6 cellular contexts compared by ENCODE assay signal in genomic region chr6:32973934-32974333, GRCh38. TPM values are rescaled to one million over a fixed set of nuclear protein-coding genes. Genes with fewer than 3 reads are reported as not detected.
A peak's percentile ranks its signal among the peaks of the same experiment; 100 is the strongest.
DNase-seq lines count a peak whose midpoint lies in the region; ATAC-seq and TF ChIP-seq lines count a peak whose summit lies in the region.

No MANE protein-coding gene starts in this region.

- H3K79me1 ChIP-seq in trophoblast cell (ENCODE audit: low read length), result peaks cover 31% of the 10 kb centered on the region

- H3K18ac ChIP-seq in trophoblast cell (ENCODE audit: low read length), result no peak overlapping the region

- peak overlapping the region; percentile 66 to 97 for H3K9ac ChIP-seq in colonic mucosa (ENCODE audit: low read depth in 2 of 2, low read length in 2 of 2)
- H3K9ac ChIP-seq in trophoblast cell (ENCODE audit: low read length), result no peak overlapping the region

- peaks cover 62% of the 10 kb centered on the region for H3K4me1 ChIP-seq in CD4-positive, CD25-positive, alpha-beta regulatory T cell (ENCODE audit: control insufficient read depth, insufficient read depth, low read length, poor library complexity, severe bottlenecking)
- H3K4me1 ChIP-seq in colonic mucosa (peaks cover 22% of the 10 kb centered on the region), trophoblast cell (ENCODE audit: control insufficient read depth in 1 of 2, insufficient read depth in 2 of 2, low read length in 2 of 2) (peaks cover 0 to 8% of the 10 kb centered on the region in 2 experiments)

- H3K36me3 Mint-ChIP-seq in CD4-positive, CD25-positive, alpha-beta regulatory T cell, result peaks cover 60% of the 10 kb centered on the region

- peak overlapping the region; percentile 76 for H3K4me2 ChIP-seq in trophoblast cell (ENCODE audit: low read length)

- TF ChIP-seq CTCF in colonic mucosa (IDR thresholded peaks at IDR 0.05), result no peak

- whole genome bisulfite sequencing in trophoblast cell (ENCODE audit: extremely low coverage, insufficient coverage, insufficient read length), result no CpG with 5 or more reads among the region's 4 CpGs

- H2AFZ ChIP-seq in trophoblast cell (ENCODE audit: insufficient read depth, low read length, poor library complexity), result no peak overlapping the region

- H3K79me2 ChIP-seq in trophoblast cell (ENCODE audit: control insufficient read depth, insufficient read depth, low read length, poor library complexity), result peaks cover 47% of the 10 kb centered on the region

- no peak overlapping the region for H2BK120ac ChIP-seq in trophoblast cell (ENCODE audit: insufficient read depth, low read length, poor library complexity)

- H3K4me3 Mint-ChIP-seq in CD4-positive, CD25-positive, alpha-beta regulatory T cell, result peak overlapping the region; percentile 98 to 99 (median 99)

- no peak overlapping the region for H3K23ac ChIP-seq in trophoblast cell (ENCODE audit: low read length)

- peak; percentile 30 to 77 (median 58) for DNase-seq in CD4-positive, CD25-positive, alpha-beta regulatory T cell
- peak; percentile 61 for DNase-seq in NAMALWA (ENCODE audit: low spot score)
- peak; percentile 64 for DNase-seq in colonic mucosa
- peak in 1 of 2 donors; percentile 40 for DNase-seq in trophoblast cell
- no peak for DNase-seq in effector CD8-positive, alpha-beta T cell (lab: John Stamatoyannopoulos, UW)

- H3K14ac ChIP-seq in trophoblast cell (ENCODE audit: low read length), result no peak overlapping the region

- peak overlapping the region; percentile 94 for H3K4ac ChIP-seq in trophoblast cell (ENCODE audit: low read depth, low read length)

- peak overlapping the region; percentile 98 for H3K27ac ChIP-seq in CD4-positive, CD25-positive, alpha-beta regulatory T cell (ENCODE audit: insufficient read depth, low read length, poor library complexity, severe bottlenecking)
- H3K27ac ChIP-seq in colonic mucosa (peak overlapping the region; percentile 87), trophoblast cell (ENCODE audit: low read depth, low read length) (no peak overlapping the region)

- H2AK5ac ChIP-seq in trophoblast cell (ENCODE audit: low read length), result no peak overlapping the region

- peak overlapping the region; percentile 100 for H3K4me3 ChIP-seq in CD4-positive, CD25-positive, alpha-beta regulatory T cell (ENCODE audit: low read depth, low read length)
- peak overlapping the region; percentile 91 for H3K4me3 ChIP-seq in colonic mucosa
- peak overlapping the region; percentile 75 for H3K4me3 ChIP-seq in trophoblast cell (ENCODE audit: low read depth, low read length)

- H4K8ac ChIP-seq in trophoblast cell (ENCODE audit: low read depth, low read length), result no peak overlapping the region

- intact Hi-C loops in colonic mucosa (cut with DNase I), result no loop called here

- H4K91ac ChIP-seq in trophoblast cell (ENCODE audit: low read depth, low read length), result no peak overlapping the region

- no peaks in the 10 kb centered on the region for H3K9me3 Mint-ChIP-seq in CD4-positive, CD25-positive, alpha-beta regulatory T cell

- H3K27ac Mint-ChIP-seq in CD4-positive, CD25-positive, alpha-beta regulatory T cell, result peak overlapping the region; percentile 99 to 100 (median 100)

- no peak overlapping the region for H2BK12ac ChIP-seq in trophoblast cell (ENCODE audit: low read length)

- ATAC-seq in CD4-positive, CD25-positive, alpha-beta regulatory T cell (ENCODE audit: low read depth in 2 of 2), result no peak
- no peak for ATAC-seq in GM19324 (IDR thresholded peaks at IDR 0.05; ENCODE audit: low FRiP score, unreplicated experiment)

- no peaks in the 10 kb centered on the region for H3K27me3 ChIP-seq in CD4-positive, CD25-positive, alpha-beta regulatory T cell (ENCODE audit: control insufficient read depth, insufficient read depth, low read length)
- H3K27me3 ChIP-seq in colonic mucosa (no peaks in the 10 kb centered on the region), trophoblast cell (ENCODE audit: insufficient read depth, low read length) (no peaks in the 10 kb centered on the region)

- no peak overlapping the region for H2BK5ac ChIP-seq in trophoblast cell (ENCODE audit: low read depth, low read length, poor library complexity)

- H3K4me1 Mint-ChIP-seq in CD4-positive, CD25-positive, alpha-beta regulatory T cell, result peaks cover 5 to 53% (median 38%) of the 10 kb centered on the region in 4 donors

- no peaks in the 10 kb centered on the region for H3K9me3 ChIP-seq in CD4-positive, CD25-positive, alpha-beta regulatory T cell (ENCODE audit: control insufficient read depth in 2 of 2, low read length in 2 of 2)
- H3K9me3 ChIP-seq in colonic mucosa (no peaks in the 10 kb centered on the region), trophoblast cell (ENCODE audit: insufficient read depth, low read depth, low read length) (peaks cover 2% of the 10 kb centered on the region)

- H4K12ac ChIP-seq in trophoblast cell (ENCODE audit: low read depth, low read length), result no peak overlapping the region

- H3K27me3 Mint-ChIP-seq in CD4-positive, CD25-positive, alpha-beta regulatory T cell, result peaks cover 22% of the 10 kb centered on the region

- peaks cover 48% of the 10 kb centered on the region for H3K36me3 ChIP-seq in CD4-positive, CD25-positive, alpha-beta regulatory T cell (ENCODE audit: control insufficient read depth, insufficient read depth, low read length)
- H3K36me3 ChIP-seq in colonic mucosa, result peaks cover 33% of the 10 kb centered on the region
- peaks cover 47 to 55% of the 10 kb centered on the region in 2 experiments for H3K36me3 ChIP-seq in trophoblast cell (ENCODE audit: control insufficient read depth in 1 of 2, insufficient read depth in 2 of 2, low read length in 2 of 2)

RNA-seq across cellular contexts. Expression of gene BRD2, which starts 5.5 kb away (rescaled TPM):
- 425 TPM for total RNA-seq in CD4-positive, CD25-positive, alpha-beta regulatory T cell
- 10 to 100 TPM; 43.9 to 58.7 (median 53.8) TPM for polyA plus RNA-seq in CD4-positive, CD25-positive, alpha-beta regulatory T cell
- 100 to 1,000 TPM; 149 to 167 TPM for total RNA-seq in colonic mucosa
- 265 and 273 TPM in 2 replicates for polyA plus RNA-seq in trophoblast cell (2013)

RNA-seq across cellular contexts. Expression of gene HLA-DMA, which starts 21.0 kb away (rescaled TPM):
- 53.1 TPM for total RNA-seq in CD4-positive, CD25-positive, alpha-beta regulatory T cell
- 10 to 100 TPM; 32.3 to 89.3 (median 70.1) TPM for polyA plus RNA-seq in CD4-positive, CD25-positive, alpha-beta regulatory T cell
- total RNA-seq in colonic mucosa, result 10 to 100 TPM; 14.5 to 26.1 TPM
- 8.5 and 8.8 TPM in 2 replicates for polyA plus RNA-seq in trophoblast cell (2013)

RNA-seq across cellular contexts. Expression of gene HLA-DMB, which starts 33.1 kb away (rescaled TPM):
- total RNA-seq in CD4-positive, CD25-positive, alpha-beta regulatory T cell, result 17.6 TPM
- 10 to 100 TPM; 12.8 to 44.2 (median 32.4) TPM for polyA plus RNA-seq in CD4-positive, CD25-positive, alpha-beta regulatory T cell
- 10 to 100 TPM in 1 of 2 donors, 1 to 10 TPM in 1; 6.7 to 28.8 TPM for total RNA-seq in colonic mucosa
- 2.4 and 2.5 TPM in 2 replicates for polyA plus RNA-seq in trophoblast cell (2013)

RNA-seq across cellular contexts. Expression of gene HLA-DOA, which starts 35.5 kb away (rescaled TPM):
- total RNA-seq in CD4-positive, CD25-positive, alpha-beta regulatory T cell, result 14.0 TPM
- polyA plus RNA-seq in CD4-positive, CD25-positive, alpha-beta regulatory T cell, result 10 to 100 TPM in 1 of 4 donors, 1 to 10 TPM in 3; 7.0 to 14.9 (median 8.9) TPM
- 1 to 10 TPM; 1.6 to 4.3 TPM for total RNA-seq in colonic mucosa
- polyA plus RNA-seq in trophoblast cell (2013), result 0.05 and 0.08 TPM in 2 replicates
